Comparison of ENCODE assay signal across 13 cellular contexts in the genomic region with DNA sequence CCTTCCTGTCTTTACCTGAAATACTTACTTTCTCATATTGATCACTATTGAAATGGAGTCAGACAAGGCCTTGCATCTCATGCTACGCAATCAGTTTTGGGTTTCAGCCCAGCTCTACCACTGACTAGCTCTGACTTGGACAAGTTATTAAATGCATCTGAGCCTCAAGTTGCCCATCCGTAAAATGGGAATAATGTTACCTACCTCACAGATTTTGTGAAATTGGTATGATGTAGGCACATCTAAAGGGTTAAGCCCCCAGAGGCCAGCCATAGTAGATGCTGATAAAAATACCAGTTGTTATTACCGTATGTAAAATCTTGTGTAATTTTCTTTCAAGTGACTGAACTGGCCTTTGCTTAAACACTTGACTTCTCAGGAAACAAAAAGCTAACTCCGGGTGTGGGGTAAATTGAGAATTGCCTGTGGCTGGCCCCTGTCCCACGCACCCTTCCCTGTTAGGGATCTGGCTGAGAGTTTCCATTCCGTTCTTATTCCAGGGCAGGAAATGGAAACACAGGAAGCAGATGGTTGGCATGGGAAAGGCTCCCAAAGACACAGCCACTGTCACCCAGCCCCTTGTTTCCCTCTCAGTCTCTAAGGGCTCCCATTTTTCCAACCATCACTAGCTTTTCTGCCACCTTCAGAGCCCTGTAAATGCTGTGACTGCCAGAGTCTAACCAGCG. TPM values are rescaled to one million over a fixed set of nuclear protein-coding genes. Genes with fewer than 3 reads are reported as not detected.
DNase-seq lines count a peak whose midpoint lies in the region; ATAC-seq lines count a peak whose summit lies in the region.
"Had no signal": no experiment of that assay in that cellular context is flagged by ENCODE, and none has a peak within 500 bp of the region (broad histone marks: within the 10 kb centered on the region; RNA-seq: fewer than 3 reads in every experiment).

No MANE protein-coding gene starts in this region.

- H3K36me3 Mint-ChIP-seq in activated naive CD4-positive, alpha-beta T cell treated with anti-CD3 and anti-CD28 coated beads, Interleukin-2, amount 10 ng/mL, durations not matched to agents 7 days and 5 days = peaks cover 88% of the 10 kb centered on the region
- H3K36me3 Mint-ChIP-seq in activated CD8-positive, alpha-beta T cell treated with anti-CD3 and anti-CD28 coated beads, Interleukin-2, amount 10 ng/mL, durations not matched to agents 7 days and 5 days (ENCODE audit: low read depth) = peaks cover 87% of the 10 kb centered on the region
- H3K36me3 Mint-ChIP-seq in immature natural killer cell = peaks cover 11 to 34% (median 22%) of the 10 kb centered on the region in 3 donors

- H3K27ac ChIP-seq in temporal lobe (ENCODE audit: low read depth, low read length) = peak overlapping the region; percentile 23
- H3K27ac ChIP-seq: BLaER1 had no signal

- peak overlapping the region; percentile 34 for H3K4me3 Mint-ChIP-seq in activated naive CD4-positive, alpha-beta T cell treated with anti-CD3 and anti-CD28 coated beads, Interleukin-2, amount 10 ng/mL, durations not matched to agents 7 days and 5 days
- H3K4me3 Mint-ChIP-seq in activated CD8-positive, alpha-beta T cell treated with anti-CD3 and anti-CD28 coated beads, Interleukin-2, amount 10 ng/mL, durations not matched to agents 7 days and 5 days = no peak overlapping the region
- H3K4me3 Mint-ChIP-seq in immature natural killer cell = peak overlapping the region; percentile 68 to 83 (median 80)

- DNase-seq in activated naive CD4-positive, alpha-beta T cell treated with anti-CD3 and anti-CD28 coated beads, Interleukin-2, amount 10 ng/mL, durations not matched to agents 7 days and 5 days = no peak
- DNase-seq in activated naive CD4-positive, alpha-beta T cell treated with Interleukin-2 at 50 U/mL for 16 hours = no peak
- no peak for DNase-seq in activated CD8-positive, alpha-beta T cell treated with anti-CD3 and anti-CD28 coated beads, Interleukin-2, amount 10 ng/mL, durations not matched to agents 7 days and 5 days
- no peak for DNase-seq in immature natural killer cell
- DNase-seq in NCI-H2081 (lab: John Stamatoyannopoulos, UW) = no peak
- no peak for DNase-seq in KG1 (lab: John Stamatoyannopoulos, UW)
- DNase-seq: effector CD4-positive, alpha-beta T cell; Karpas-422; NCI-H2171 treated with DMSO at 0.1 percent for 48 hours had no signal

- no peaks in the 10 kb centered on the region for H3K9me3 Mint-ChIP-seq in activated naive CD4-positive, alpha-beta T cell treated with anti-CD3 and anti-CD28 coated beads, Interleukin-2, amount 10 ng/mL, durations not matched to agents 7 days and 5 days
- H3K9me3 Mint-ChIP-seq in activated CD8-positive, alpha-beta T cell treated with anti-CD3 and anti-CD28 coated beads, Interleukin-2, amount 10 ng/mL, durations not matched to agents 7 days and 5 days (ENCODE audit: insufficient read depth) = no peaks in the 10 kb centered on the region
- H3K9me3 Mint-ChIP-seq in immature natural killer cell = no peaks in the 10 kb centered on the region

- CTCF ChIA-PET in activated naive CD4-positive, alpha-beta T cell treated with anti-CD3 and anti-CD28 coated beads, Interleukin-2, amount 10 ng/mL, durations not matched to agents 7 days and 5 days (lab: Charles Lee) = interaction anchor here (1.2 to 8.2 kb wide), 5 partner anchors 41 to 199 kb away, joined by 3 to 122 read pairs (median 6); no protein-coding TSS in a partner anchor
- CTCF ChIA-PET in activated CD8-positive, alpha-beta T cell treated with anti-CD3 and anti-CD28 coated beads, Interleukin-2, amount 10 ng/mL, durations not matched to agents 7 days and 5 days (lab: Charles Lee) = interaction anchor here (0.6 to 8.1 kb wide), 6 partner anchors 8 to 199 kb away, joined by 3 to 85 read pairs (median 14); partner anchors contain the start of gene SMNDC1

- no peak for ATAC-seq in activated CD8-positive, alpha-beta T cell treated with anti-CD3 and anti-CD28 coated beads, Interleukin-2, amount 10 ng/mL, durations not matched to agents 7 days and 5 days
- ATAC-seq in HG03097 (IDR thresholded peaks at IDR 0.05; ENCODE audit: low FRiP score, unreplicated experiment) = no peak
- ATAC-seq: Panc1 had no signal

- POLR2A ChIA-PET in activated CD8-positive, alpha-beta T cell treated with anti-CD3 and anti-CD28 coated beads, Interleukin-2, amount 10 ng/mL, durations not matched to agents 7 days and 5 days (lab: Charles Lee) = interaction anchor here (1.0 kb wide), 1 partner anchor 23 kb away, joined by 3 read pairs; no protein-coding TSS in a partner anchor

- H3K4me1 Mint-ChIP-seq in activated naive CD4-positive, alpha-beta T cell treated with anti-CD3 and anti-CD28 coated beads, Interleukin-2, amount 10 ng/mL, durations not matched to agents 7 days and 5 days = peaks cover 87% of the 10 kb centered on the region
- H3K4me1 Mint-ChIP-seq in activated CD8-positive, alpha-beta T cell treated with anti-CD3 and anti-CD28 coated beads, Interleukin-2, amount 10 ng/mL, durations not matched to agents 7 days and 5 days (ENCODE audit: low read depth) = peaks cover 92% of the 10 kb centered on the region
- peaks cover 66 to 68% of the 10 kb centered on the region in 2 donors for H3K4me1 Mint-ChIP-seq in immature natural killer cell

- peak overlapping the region; percentile 90 for H3K27ac Mint-ChIP-seq in activated naive CD4-positive, alpha-beta T cell treated with anti-CD3 and anti-CD28 coated beads, Interleukin-2, amount 10 ng/mL, durations not matched to agents 7 days and 5 days
- H3K27ac Mint-ChIP-seq in activated CD8-positive, alpha-beta T cell treated with anti-CD3 and anti-CD28 coated beads, Interleukin-2, amount 10 ng/mL, durations not matched to agents 7 days and 5 days = peak overlapping the region; percentile 85
- H3K27ac Mint-ChIP-seq in immature natural killer cell = peak overlapping the region; percentile 93 to 98 (median 98)

- no peaks in the 10 kb centered on the region for H3K27me3 Mint-ChIP-seq in activated naive CD4-positive, alpha-beta T cell treated with anti-CD3 and anti-CD28 coated beads, Interleukin-2, amount 10 ng/mL, durations not matched to agents 7 days and 5 days
- no peaks in the 10 kb centered on the region for H3K27me3 Mint-ChIP-seq in activated CD8-positive, alpha-beta T cell treated with anti-CD3 and anti-CD28 coated beads, Interleukin-2, amount 10 ng/mL, durations not matched to agents 7 days and 5 days (ENCODE audit: low read depth)
- peaks cover 5 to 14% (median 5%) of the 10 kb centered on the region in 3 donors for H3K27me3 Mint-ChIP-seq in immature natural killer cell (ENCODE audit: low read depth in 3 of 3)

RNA-seq across cellular contexts. Expression of gene DUSP5, which starts 7.6 kb away (rescaled TPM):
- total RNA-seq in activated CD8-positive, alpha-beta T cell treated with anti-CD3 and anti-CD28 coated beads, Interleukin-2, amount 10 ng/mL, durations not matched to agents 7 days and 5 days = 10 to 100 TPM; 26.8 to 27.8 TPM
- polyA plus RNA-seq in immature natural killer cell = 1 to 10 TPM; 2.9 to 4.5 (median 2.9) TPM
- 3.0 TPM for total RNA-seq in temporal lobe
